Comparison of ENCODE assay signal across 8 cellular contexts in genomic region chr19:15101479-15102082, GRCh38. TPM values are rescaled to one million over a fixed set of nuclear protein-coding genes. Genes with fewer than 3 reads are reported as not detected.
DNase-seq lines count a peak whose midpoint lies in the region; ATAC-seq and TF ChIP-seq lines count a peak whose summit lies in the region.

No MANE protein-coding gene starts in this region.

- DNase-seq in CD4-positive, alpha-beta T cell = peak in 9 of 10 experiments; percentile 24 to 51 (median 39)
- DNase-seq in HT-29 (ENCODE audit: low spot score) (peak; percentile 38), WERI-Rb-1 (peak; percentile 51), hepatic stellate cell (ENCODE audit: low spot score) (no peak), AG08396 (ENCODE audit: low spot score) (no peak)
- peak; percentile 20 for DNase-seq in effector CD8-positive, alpha-beta T cell (lab: John Stamatoyannopoulos, UW)
- DNase-seq in naive thymus-derived CD8-positive, alpha-beta T cell = peak in 9 of 10 donors; percentile 27 to 70 (median 47)

- no peaks in the 10 kb centered on the region for H3K36me3 ChIP-seq in WERI-Rb-1

- no peak overlapping the region for H3K27ac ChIP-seq in CD4-positive, alpha-beta T cell (ENCODE audit: low read depth, low read length)
- H3K27ac ChIP-seq in WERI-Rb-1 = no peak overlapping the region

- peaks cover 7% of the 10 kb centered on the region for H3K27me3 Mint-ChIP-seq in CD4-positive, alpha-beta T cell
- H3K27me3 Mint-ChIP-seq in naive thymus-derived CD8-positive, alpha-beta T cell = peaks cover 0 to 17% (median 0%) of the 10 kb centered on the region in 5 donors

- POLR2A ChIA-PET in CD4-positive, alpha-beta T cell (lab: Charles Lee) = interaction anchor here (0.6 to 1.1 kb wide), 2 partner anchors 23 to 430 kb away, joined by 3 read pairs; no protein-coding TSS in a partner anchor
- POLR2A ChIA-PET in naive thymus-derived CD8-positive, alpha-beta T cell (lab: Charles Lee) = no interaction called here

- peaks cover 7% of the 10 kb centered on the region for H3K4me1 Mint-ChIP-seq in CD4-positive, alpha-beta T cell (ENCODE audit: low read depth)
- H3K4me1 Mint-ChIP-seq in naive thymus-derived CD8-positive, alpha-beta T cell = peaks cover under 1 to 5% (median 2%) of the 10 kb centered on the region in 4 donors

- H3K36me3 Mint-ChIP-seq in CD4-positive, alpha-beta T cell (ENCODE audit: low read depth) = peaks cover 3% of the 10 kb centered on the region
- H3K36me3 Mint-ChIP-seq in naive thymus-derived CD8-positive, alpha-beta T cell = peaks cover 0 to 21% (median 4%) of the 10 kb centered on the region in 3 donors

- H3K27ac Mint-ChIP-seq in CD4-positive, alpha-beta T cell = no peak overlapping the region
- no peak overlapping the region for H3K27ac Mint-ChIP-seq in naive thymus-derived CD8-positive, alpha-beta T cell

- H3K4me3 ChIP-seq in WERI-Rb-1 (ENCODE audit: low read depth, low read length) = no peak overlapping the region

- CTCF ChIA-PET in CD4-positive, alpha-beta T cell (lab: Charles Lee) = interaction anchor here (0.5 to 2.4 kb wide), 6 partner anchors 9 to 615 kb away, joined by 3 to 18 read pairs (median 3); partner anchors contain the start of gene AKAP8L

- no peaks in the 10 kb centered on the region for H3K27me3 ChIP-seq in CD4-positive, alpha-beta T cell (ENCODE audit: control insufficient read depth, insufficient read depth, low read length)
- H3K27me3 ChIP-seq in WERI-Rb-1 (ENCODE audit: insufficient read depth, low read depth, severe bottlenecking) = peaks cover 63% of the 10 kb centered on the region

- peak; percentile 79 for ATAC-seq in CD4-positive, alpha-beta T cell (ENCODE audit: poor library complexity)
- peak; percentile 63 to 64 for ATAC-seq in naive thymus-derived CD8-positive, alpha-beta T cell
- ATAC-seq in GM18511 (IDR thresholded peaks at IDR 0.05; ENCODE audit: unreplicated experiment) = no peak

- peak; percentile 67 for TF ChIP-seq CTCF in CD4-positive, alpha-beta T cell (IDR thresholded peaks at IDR 0.05)
- TF ChIP-seq CTCF in WERI-Rb-1 (IDR thresholded peaks at IDR 0.05; ENCODE audit: low read depth, low read length) = peak; percentile 82

- H3K9me3 Mint-ChIP-seq in CD4-positive, alpha-beta T cell = peaks cover 8% of the 10 kb centered on the region
- H3K9me3 Mint-ChIP-seq in naive thymus-derived CD8-positive, alpha-beta T cell = peaks cover 8 to 33% (median 21%) of the 10 kb centered on the region in 9 donors

- H3K9me3 ChIP-seq in CD4-positive, alpha-beta T cell (ENCODE audit: control insufficient read depth, low read length) = peaks cover 22% of the 10 kb centered on the region
- H3K9me3 ChIP-seq in WERI-Rb-1 (ENCODE audit: severe bottlenecking) = peaks cover 23% of the 10 kb centered on the region

- no peak overlapping the region for H3K4me3 Mint-ChIP-seq in CD4-positive, alpha-beta T cell
- H3K4me3 Mint-ChIP-seq in naive thymus-derived CD8-positive, alpha-beta T cell = no peak overlapping the region

- intact Hi-C loops in CD4-positive, alpha-beta T cell (cut with DNase I, micrococcal nuclease) = loop anchor here (1.0 kb wide), 1 partner anchor 49 kb away; no protein-coding TSS in a partner anchor

RNA-seq across cellular contexts. Expression of gene SYDE1, which starts 5.6 kb away (rescaled TPM):
- total RNA-seq in CD4-positive, alpha-beta T cell = under 1 TPM in 1 of 2 experiments, not detected in 1; 0.22 TPM
- total RNA-seq in HT-29 (2014; rRNA removed; shearing (Covaris generic)) = 0.03 TPM in 1 of 2 replicates, not detected in the other
- under 1 TPM; 0.22 to 0.60 TPM for total RNA-seq in naive thymus-derived CD8-positive, alpha-beta T cell
- under 1 TPM; 0.16 to 0.73 (median 0.26) TPM for polyA plus RNA-seq in naive thymus-derived CD8-positive, alpha-beta T cell

RNA-seq across cellular contexts. Expression of gene OR1I1, which starts 19.6 kb away (rescaled TPM):
- not detected for total RNA-seq in CD4-positive, alpha-beta T cell
- not detected in 2 replicates for total RNA-seq in HT-29 (2014; rRNA removed; shearing (Covaris generic))
- not detected for total RNA-seq in naive thymus-derived CD8-positive, alpha-beta T cell
- polyA plus RNA-seq in naive thymus-derived CD8-positive, alpha-beta T cell = not detected

RNA-seq across cellular contexts. Expression of gene CASP14, which starts 52.3 kb away (rescaled TPM):
- total RNA-seq in CD4-positive, alpha-beta T cell = not detected
- not detected in 2 replicates for total RNA-seq in HT-29 (2014; rRNA removed; shearing (Covaris generic))
- not detected for total RNA-seq in naive thymus-derived CD8-positive, alpha-beta T cell
- not detected for polyA plus RNA-seq in naive thymus-derived CD8-positive, alpha-beta T cell

Comparison
In these comparisons a context has a peak if more than half of its experiments do, and no peak if none do; other contexts are left out.
1. DNase-seq: peak in CD4-positive, alpha-beta T cell (9 of 10), HT-29 (single experiment), WERI-Rb-1 (single experiment), effector CD8-positive, alpha-beta T cell (single experiment) and naive thymus-derived CD8-positive, alpha-beta T cell (9 of 10); none in hepatic stellate cell (single experiment) and AG08396 (single experiment).